In the genomic region with DNA sequence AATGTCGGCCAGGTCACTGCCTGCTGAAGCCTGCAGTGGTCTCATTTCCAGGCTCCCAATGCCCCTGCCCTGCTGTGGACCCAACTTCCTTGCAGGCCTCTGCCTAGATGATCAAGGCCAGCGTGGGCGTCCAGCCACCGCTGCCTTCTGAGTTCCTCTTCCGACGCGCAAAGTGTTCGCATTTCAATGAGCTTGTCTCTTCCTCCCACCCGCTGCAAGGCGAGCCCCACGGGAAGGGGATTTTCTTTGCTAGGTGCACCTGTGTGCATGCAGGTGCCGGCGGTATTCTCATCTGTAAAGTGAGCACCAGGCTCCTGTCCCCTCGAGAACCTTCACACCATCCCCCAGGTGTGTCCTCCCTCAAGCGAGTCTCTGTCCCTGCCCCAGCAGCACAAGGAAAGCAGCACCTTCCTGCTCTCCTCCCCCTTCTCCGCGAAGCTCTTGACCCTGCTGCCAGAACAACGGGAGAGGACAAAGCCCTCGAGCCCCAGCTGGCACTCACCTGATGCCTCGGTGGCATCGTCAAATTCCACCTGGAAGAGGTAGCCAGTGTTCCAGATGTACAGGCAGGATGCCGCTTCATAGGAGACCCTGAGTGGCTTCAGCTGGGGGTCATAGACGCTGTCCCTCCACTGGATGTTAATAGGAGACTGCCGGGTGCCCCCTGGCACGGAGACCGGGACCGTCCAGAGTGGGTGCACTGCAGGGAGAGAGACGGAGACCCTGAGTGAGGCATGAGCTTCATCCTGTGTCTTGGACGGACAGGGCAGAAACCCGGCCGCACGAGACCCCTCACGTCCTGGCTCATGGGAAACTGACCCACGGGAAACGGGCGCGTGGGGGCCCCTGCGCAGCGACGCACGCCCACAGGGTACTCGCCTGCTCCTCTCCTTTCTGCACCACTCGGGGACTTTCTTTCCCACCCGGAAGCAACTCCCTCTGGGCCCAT, we compare ENCODE assay signal across 13 cellular contexts.
A peak's percentile ranks its signal among the peaks of the same experiment; 100 is the strongest.
DNase-seq lines count a peak whose midpoint lies in the region; ATAC-seq lines count a peak whose summit lies in the region.
"Had no signal": no experiment of that assay in that cellular context is flagged by ENCODE, and none has a peak within 500 bp of the region (broad histone marks: within the 10 kb centered on the region; RNA-seq: fewer than 3 reads in every experiment).

No MANE protein-coding gene starts in this region.

- no peak overlapping the region for H3K27ac Mint-ChIP-seq in activated naive CD8-positive, alpha-beta T cell treated with anti-CD3 and anti-CD28 coated beads, Interleukin-2, amount 50 U/mL, for 24 hours
- peak overlapping the region; percentile 82 for H3K27ac Mint-ChIP-seq in stimulated activated naive B cell treated with anti-CD40 and anti-IgM and Interleukin-4, amounts not matched to agents 10 μg/mL and 1 μg/mL and 100 μg/mL, for 72 hours
- H3K27ac Mint-ChIP-seq: activated naive CD8-positive, alpha-beta T cell treated with anti-CD3 and anti-CD28 coated beads, Interleukin-2, amount 10 ng/mL, durations not matched to agents 7 days and 5 days; T-helper 1 cell treated with Interleukin-12 subunit alpha and Interleukin-12 subunit beta and Interleukin-4 antibody, amounts not matched to agents 30 μg/mL and 1 μg/mL, for 36 hours had no signal

- no peaks in the 10 kb centered on the region for H3K36me3 Mint-ChIP-seq in activated naive CD8-positive, alpha-beta T cell treated with anti-CD3 and anti-CD28 coated beads, Interleukin-2, amount 50 U/mL, for 24 hours (ENCODE audit: low read depth)
- no peaks in the 10 kb centered on the region for H3K36me3 Mint-ChIP-seq in stimulated activated naive B cell treated with anti-CD40 and anti-IgM and Interleukin-4, amounts not matched to agents 10 μg/mL and 1 μg/mL and 100 μg/mL, for 72 hours
- H3K36me3 Mint-ChIP-seq: activated naive CD8-positive, alpha-beta T cell treated with anti-CD3 and anti-CD28 coated beads, Interleukin-2, amount 10 ng/mL, durations not matched to agents 7 days and 5 days had no signal

- DNase-seq in activated CD4-positive, alpha-beta T cell treated with anti-CD3 and anti-CD28 coated beads for 48 hours = peak; percentile 54
- no peak for DNase-seq in activated CD4-positive, alpha-beta T cell treated with anti-CD3 and anti-CD28 coated beads for 1 hour
- DNase-seq in NCI-H2196 treated with DMSO at 0.1 percent for 48 hours (lab: John Stamatoyannopoulos, UW; ENCODE audit: unreplicated experiment) (peak; percentile 12), NCI-H1048 (lab: John Stamatoyannopoulos, UW) (no peak)
- DNase-seq in activated naive CD8-positive, alpha-beta T cell treated with anti-CD3 and anti-CD28 coated beads, Interleukin-2, amount 50 U/mL, for 24 hours = peak; percentile 35
- peak; percentile 82 for DNase-seq in stimulated activated naive B cell treated with anti-CD40 and anti-IgM and Interleukin-4, amounts not matched to agents 10 μg/mL and 1 μg/mL and 100 μg/mL, for 72 hours
- DNase-seq: activated naive CD8-positive, alpha-beta T cell treated with anti-CD3 and anti-CD28 coated beads, Interleukin-2, amount 10 ng/mL, durations not matched to agents 7 days and 5 days; AML-193; heart left ventricle; small intestine had no signal

- peaks cover 5% of the 10 kb centered on the region for H3K27me3 Mint-ChIP-seq in activated naive CD8-positive, alpha-beta T cell treated with anti-CD3 and anti-CD28 coated beads, Interleukin-2, amount 50 U/mL, for 24 hours
- no peaks in the 10 kb centered on the region for H3K27me3 Mint-ChIP-seq in stimulated activated naive B cell treated with anti-CD40 and anti-IgM and Interleukin-4, amounts not matched to agents 10 μg/mL and 1 μg/mL and 100 μg/mL, for 72 hours

- no peaks in the 10 kb centered on the region for H3K9me3 Mint-ChIP-seq in activated naive CD8-positive, alpha-beta T cell treated with anti-CD3 and anti-CD28 coated beads, Interleukin-2, amount 50 U/mL, for 24 hours
- no peaks in the 10 kb centered on the region for H3K9me3 Mint-ChIP-seq in stimulated activated naive B cell treated with anti-CD40 and anti-IgM and Interleukin-4, amounts not matched to agents 10 μg/mL and 1 μg/mL and 100 μg/mL, for 72 hours
- H3K9me3 Mint-ChIP-seq: activated naive CD8-positive, alpha-beta T cell treated with anti-CD3 and anti-CD28 coated beads, Interleukin-2, amount 10 ng/mL, durations not matched to agents 7 days and 5 days; T-helper 1 cell treated with Interleukin-12 subunit alpha and Interleukin-12 subunit beta and Interleukin-4 antibody, amounts not matched to agents 30 μg/mL and 1 μg/mL, for 36 hours had no signal

- H3K4me3 Mint-ChIP-seq in activated naive CD8-positive, alpha-beta T cell treated with anti-CD3 and anti-CD28 coated beads, Interleukin-2, amount 50 U/mL, for 24 hours = no peak overlapping the region
- H3K4me3 Mint-ChIP-seq in stimulated activated naive B cell treated with anti-CD40 and anti-IgM and Interleukin-4, amounts not matched to agents 10 μg/mL and 1 μg/mL and 100 μg/mL, for 72 hours = peak overlapping the region; percentile 12 to 57
- H3K4me3 Mint-ChIP-seq: activated naive CD8-positive, alpha-beta T cell treated with anti-CD3 and anti-CD28 coated beads, Interleukin-2, amount 10 ng/mL, durations not matched to agents 7 days and 5 days; T-helper 1 cell treated with Interleukin-12 subunit alpha and Interleukin-12 subunit beta and Interleukin-4 antibody, amounts not matched to agents 30 μg/mL and 1 μg/mL, for 36 hours had no signal

- peak; percentile 42 for ATAC-seq in activated naive CD8-positive, alpha-beta T cell treated with anti-CD3 and anti-CD28 coated beads, Interleukin-2, amount 50 U/mL, for 24 hours
- ATAC-seq in stimulated activated naive B cell treated with anti-CD40 and anti-IgM and Interleukin-4, amounts not matched to agents 10 μg/mL and 1 μg/mL and 100 μg/mL, for 72 hours (replicated peaks) = peak; percentile 66 to 68
- no peak for ATAC-seq in GM21737 (IDR thresholded peaks at IDR 0.05; ENCODE audit: unreplicated experiment)
- no peak for ATAC-seq in GM21526 (IDR thresholded peaks at IDR 0.05; ENCODE audit: low FRiP score, unreplicated experiment)
- ATAC-seq: heart left ventricle had no signal

- H3K4me1 Mint-ChIP-seq in activated naive CD8-positive, alpha-beta T cell treated with anti-CD3 and anti-CD28 coated beads, Interleukin-2, amount 50 U/mL, for 24 hours = peaks cover 10% of the 10 kb centered on the region
- peaks cover 31 to 55% of the 10 kb centered on the region in 2 donors for H3K4me1 Mint-ChIP-seq in stimulated activated naive B cell treated with anti-CD40 and anti-IgM and Interleukin-4, amounts not matched to agents 10 μg/mL and 1 μg/mL and 100 μg/mL, for 72 hours

Comparison
In these comparisons a context has a peak if more than half of its experiments do, and no peak if none do; other contexts are left out.
1. DNase-seq: peak in activated CD4-positive, alpha-beta T cell treated with anti-CD3 and anti-CD28 coated beads for 48 hours (single experiment), NCI-H2196 treated with DMSO at 0.1 percent for 48 hours (single experiment), activated naive CD8-positive, alpha-beta T cell treated with anti-CD3 and anti-CD28 coated beads, Interleukin-2, amount 50 U/mL, for 24 hours (single experiment) and stimulated activated naive B cell treated with anti-CD40 and anti-IgM and Interleukin-4, amounts not matched to agents 10 μg/mL and 1 μg/mL and 100 μg/mL, for 72 hours (single experiment); none in activated CD4-positive, alpha-beta T cell treated with anti-CD3 and anti-CD28 coated beads for 1 hour (single experiment) and NCI-H1048 (single experiment).
2. ATAC-seq: peak in activated naive CD8-positive, alpha-beta T cell treated with anti-CD3 and anti-CD28 coated beads, Interleukin-2, amount 50 U/mL, for 24 hours (single experiment) and stimulated activated naive B cell treated with anti-CD40 and anti-IgM and Interleukin-4, amounts not matched to agents 10 μg/mL and 1 μg/mL and 100 μg/mL, for 72 hours (2 of 2); none in GM21737 (single experiment) and GM21526 (single experiment).